ENCODE assay signal across 28 cellular contexts in the genomic region with DNA sequence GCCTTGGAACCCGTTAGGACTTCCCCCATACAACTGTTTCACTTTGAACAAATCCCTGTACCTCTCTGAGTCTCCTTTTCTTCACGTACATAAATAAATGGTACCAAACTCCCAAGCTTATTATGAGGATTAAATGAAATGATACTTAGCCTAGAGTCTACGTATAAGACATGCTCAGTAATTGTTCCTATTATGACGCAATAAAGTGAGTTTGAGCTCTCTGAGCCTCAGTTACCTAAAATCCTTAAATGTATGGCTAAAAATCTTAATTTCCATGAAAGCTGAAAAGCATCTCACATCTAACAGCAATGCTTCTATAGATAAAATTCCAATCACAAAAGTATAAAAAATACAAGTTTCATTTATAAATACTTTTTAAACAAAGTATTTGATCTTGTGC.
"Had no signal": no experiment of that assay in that cellular context is flagged by ENCODE, and none has a peak within 500 bp of the region (broad histone marks: within the 10 kb centered on the region; RNA-seq: fewer than 3 reads in every experiment).

No MANE protein-coding gene starts in this region.

- H3K27ac Mint-ChIP-seq: dendritic cell treated with granulocyte-macrophage colony-stimulating factor and Interleukin-4, amounts not matched to agents 40 ng/mL and 50 ng/mL, for 4 days; effector memory CD8-positive, alpha-beta T cell; endodermal cell; mesothelial cell of epicardium; naive B cell had no signal

- H3K36me3 ChIP-seq: colonic mucosa, esophagus squamous epithelium, gastrocnemius medialis, heart right ventricle, left lung, lower lobe of right lung had no signal

- H3K4me3 ChIP-seq: colonic mucosa, esophagus squamous epithelium, gastrocnemius medialis, heart right ventricle, left lung, lower lobe of right lung, mucosa of descending colon had no signal

- H3K4me3 Mint-ChIP-seq: dendritic cell treated with granulocyte-macrophage colony-stimulating factor and Interleukin-4, amounts not matched to agents 40 ng/mL and 50 ng/mL, for 4 days; effector memory CD8-positive, alpha-beta T cell; endodermal cell; mesothelial cell of epicardium; naive B cell had no signal

- H3K27me3 ChIP-seq: colonic mucosa, esophagus squamous epithelium, gastrocnemius medialis, heart right ventricle, left lung had no signal

- H3K9me3 ChIP-seq: colonic mucosa, esophagus squamous epithelium, mucosa of descending colon had no signal

- H3K27me3 Mint-ChIP-seq: dendritic cell treated with granulocyte-macrophage colony-stimulating factor and Interleukin-4, amounts not matched to agents 40 ng/mL and 50 ng/mL, for 4 days had no signal

- DNase-seq: colonic mucosa; cortex of kidney; effector CD8-positive, alpha-beta T cell; effector memory CD8-positive, alpha-beta T cell; endodermal cell; erythroblast; esophagus squamous epithelium; foreskin fibroblast; foreskin melanocyte; gastrocnemius medialis; glutamatergic neuron; head of caudate nucleus; heart right ventricle; hippocampal formation; left cardiac atrium; left lung; left ventricle myocardium superior; lower lobe of right lung; mesenchymal stem cell; mucosa of descending colon; naive B cell had no signal

- H3K36me3 Mint-ChIP-seq: mesothelial cell of epicardium, naive B cell had no signal

- H3K27ac ChIP-seq: colonic mucosa, epithelial cell of prostate, esophagus squamous epithelium, gastrocnemius medialis, heart right ventricle, left lung, lower lobe of right lung had no signal

- FAIRE-seq: endometrium, islet of Langerhans, keratinocyte had no signal

- ATAC-seq: effector memory CD8-positive, alpha-beta T cell; esophagus mucosa; gastrocnemius medialis; heart right ventricle; left cardiac atrium; left lung; left ventricle myocardium superior; lower lobe of right lung; mucosa of descending colon had no signal

- H3K4me1 ChIP-seq: colonic mucosa, esophagus squamous epithelium, gastrocnemius medialis, heart right ventricle, left lung, lower lobe of right lung had no signal

- H3K9me3 Mint-ChIP-seq: endodermal cell had no signal

- H3K4me1 Mint-ChIP-seq: endodermal cell, mesothelial cell of epicardium, naive B cell had no signal
